In genomic region chr18:49399003-49399402, GRCh38 we compare ENCODE assay signal across 9 cellular contexts.
DNase-seq lines count a peak whose midpoint lies in the region; ATAC-seq, FAIRE-seq and TF ChIP-seq lines count a peak whose summit lies in the region.
"Had no signal": no experiment of that assay in that cellular context is flagged by ENCODE, and none has a peak within 500 bp of the region (broad histone marks: within the 10 kb centered on the region; RNA-seq: fewer than 3 reads in every experiment).

No MANE protein-coding gene starts in this region.

- ATAC-seq in GM21825 (IDR thresholded peaks at IDR 0.05; ENCODE audit: unreplicated experiment): peak; percentile 58
- no peak for ATAC-seq in HG03457 (IDR thresholded peaks at IDR 0.05; ENCODE audit: unreplicated experiment)
- ATAC-seq in GM18519 (IDR thresholded peaks at IDR 0.05; ENCODE audit: low FRiP score, unreplicated experiment): no peak

- no peak overlapping the region for H3K56ac ChIP-seq in mesendoderm (ENCODE audit: low read length)

- H2AK5ac ChIP-seq in mesendoderm (ENCODE audit: low read length): no peak overlapping the region

- peaks cover 4% of the 10 kb centered on the region for H3K79me1 ChIP-seq in mesendoderm (ENCODE audit: low read length)

- no peaks in the 10 kb centered on the region for H3K27me3 ChIP-seq in mesendoderm (ENCODE audit: insufficient read depth, low read length, poor library complexity)

- no peak overlapping the region for H2BK15ac ChIP-seq in mesendoderm (replicated peaks; ENCODE audit: low read depth)

- no peak overlapping the region for H3K4me2 ChIP-seq in mesendoderm (ENCODE audit: low read length)

- no CpG with 5 or more reads among the region's 4 CpGs for WGBS in mesendoderm (ENCODE audit: extremely low coverage, insufficient coverage, low lambda C conversion rate)

- no peaks in the 10 kb centered on the region for H3K36me3 ChIP-seq in mesendoderm (ENCODE audit: control insufficient read depth, insufficient read depth, low read length)

- no peak overlapping the region for H2BK5ac ChIP-seq in mesendoderm (ENCODE audit: low read length)

- peak; percentile 41; the same call in 1 of the 2 replicates for TF ChIP-seq POLR2A in GM12891 (IDR thresholded peaks at IDR 0.05; ENCODE audit: low read depth, low read length)

- H3K18ac ChIP-seq in mesendoderm (ENCODE audit: low read length): no peak overlapping the region

- H3K4me3 ChIP-seq in mesendoderm (ENCODE audit: low read length): no peak overlapping the region
- H3K4me3 ChIP-seq: skin epidermis had no signal

- no peak overlapping the region for H4K8ac ChIP-seq in mesendoderm (ENCODE audit: low read depth, low read length)

- no peak overlapping the region for H3K27ac ChIP-seq in mesendoderm (ENCODE audit: low read depth, low read length)

- H4K5ac ChIP-seq in mesendoderm (ENCODE audit: low read length): no peak overlapping the region

- no peak overlapping the region for H2BK120ac ChIP-seq in mesendoderm (ENCODE audit: low read depth, low read length)

- no peak overlapping the region for H3K23ac ChIP-seq in mesendoderm (ENCODE audit: low read length)

- H3K9ac ChIP-seq in mesendoderm (ENCODE audit: low read length): no peak overlapping the region

- no peak overlapping the region for H3K4ac ChIP-seq in mesendoderm (ENCODE audit: low read depth, low read length)

- H3K4me1 ChIP-seq in mesendoderm (ENCODE audit: control insufficient read depth, low read depth, low read length): no peaks in the 10 kb centered on the region

- H3K79me2 ChIP-seq in mesendoderm (ENCODE audit: control insufficient read depth, insufficient read depth, low read length): no peaks in the 10 kb centered on the region

- DNase-seq in GM12891 (ENCODE audit: insufficient read length, low spot score): no peak
- peak; percentile 61 for DNase-seq in SKM-1 treated with dmso at 0.1 percent for 144 hours (lab: John Stamatoyannopoulos, UW; ENCODE audit: unreplicated experiment)
- peak; percentile 20 for DNase-seq in medulla oblongata (ENCODE audit: extremely low spot score)
- DNase-seq in NCI-H82 (lab: John Stamatoyannopoulos, UW): no peak
- DNase-seq in mesendoderm: no peak

- peak; percentile 94 for FAIRE-seq in GM12891 (lab: Jason Lieb, UNC)

TF ChIP-seq in GM12891, 5 proteins besides CTCF, POLR2A, EP300 and RAD21:
- 0 out of 2 replicates have a peak, but pooled peaks have one; percentile 10 for TF ChIP-seq SPI1 (IDR thresholded peaks at IDR 0.05; ENCODE audit: low read depth, low read length)
- TF ChIP-seq PAX5 (IDR thresholded peaks at IDR 0.05; ENCODE audit: insufficient read depth, low read length, severe bottlenecking): no peak

Comparison
In these comparisons a context has a peak if more than half of its experiments do, and no peak if none do; other contexts are left out.
1. DNase-seq: peak in SKM-1 treated with dmso at 0.1 percent for 144 hours (single experiment) and medulla oblongata (single experiment); none in GM12891 (single experiment), NCI-H82 (single experiment) and mesendoderm (single experiment).